ENCODE assay signal across 11 cellular contexts in genomic region chr2:237412646-237413292, GRCh38. TPM values are rescaled to one million over a fixed set of nuclear protein-coding genes. Genes with fewer than 3 reads are reported as not detected.
DNase-seq lines count a peak whose midpoint lies in the region; ATAC-seq and TF ChIP-seq lines count a peak whose summit lies in the region.
"Had no signal": no experiment of that assay in that cellular context is flagged by ENCODE, and none has a peak within 500 bp of the region (broad histone marks: within the 10 kb centered on the region; RNA-seq: fewer than 3 reads in every experiment).

No MANE protein-coding gene starts in this region.

- no peaks in the 10 kb centered on the region for H3K9me3 ChIP-seq in sigmoid colon

- peak overlapping the region; percentile 90 for H3K4me3 ChIP-seq in AG09309 (ENCODE audit: control insufficient read depth, low read depth, low read length)
- peak overlapping the region; percentile 74 for H3K4me3 ChIP-seq in brain microvascular endothelial cell (ENCODE audit: low read depth, low read length)
- peak overlapping the region; percentile 31 for H3K4me3 ChIP-seq in kidney epithelial cell (ENCODE audit: low read depth, low read length)
- peak overlapping the region; percentile 53 to 81 (median 74) for H3K4me3 ChIP-seq in sigmoid colon

- TF ChIP-seq CTCF in AG09309 (IDR thresholded peaks at IDR 0.05; ENCODE audit: control insufficient read depth, insufficient read depth, low read depth, low read length, missing control alignments) (no peak), brain microvascular endothelial cell (IDR thresholded peaks at IDR 0.05; ENCODE audit: low read depth, low read length, missing control alignments) (no peak), kidney epithelial cell (IDR thresholded peaks at IDR 0.05; ENCODE audit: insufficient read depth, low read length, poor library complexity, severe bottlenecking) (no peak), sigmoid colon (IDR thresholded peaks at IDR 0.05) (no peak)

- peaks cover 0 to 31% (median 17%) of the 10 kb centered on the region in 4 donors for H3K4me1 ChIP-seq in sigmoid colon

- H3K27ac ChIP-seq in brain microvascular endothelial cell (peak overlapping the region; percentile 87), sigmoid colon (peak overlapping the region; percentile 84 to 96 (median 94))

- TF ChIP-seq POLR2A in sigmoid colon (IDR thresholded peaks at IDR 0.05): no peak

- in situ Hi-C loops in brain microvascular endothelial cell (cut with HindIII; ENCODE audit: low pct_ligation_motif_present, low sequenced_read_pairs): no loop called here

- TF ChIP-seq EP300 in sigmoid colon (IDR thresholded peaks at IDR 0.05): no peak

- WGBS in sigmoid colon, 2 donors: 43 to 63% methylated on average over 14 of the region's 14 CpGs

- peaks cover 23% of the 10 kb centered on the region for H3K36me3 ChIP-seq in brain microvascular endothelial cell (replicated peaks)
- no peaks in the 10 kb centered on the region for H3K36me3 ChIP-seq in kidney epithelial cell (ENCODE audit: control insufficient read depth, insufficient read depth, low read length)
- no peaks in the 10 kb centered on the region for H3K36me3 ChIP-seq in sigmoid colon

- no peaks in the 10 kb centered on the region for H3K27me3 ChIP-seq in brain microvascular endothelial cell (replicated peaks)
- H3K27me3 ChIP-seq in kidney epithelial cell (ENCODE audit: control insufficient read depth, insufficient read depth, low read length): peaks cover 8% of the 10 kb centered on the region
- no peaks in the 10 kb centered on the region for H3K27me3 ChIP-seq in sigmoid colon

- DNase-seq in AG09309 (ENCODE audit: low read depth): no peak
- DNase-seq in brain microvascular endothelial cell: no peak
- DNase-seq in kidney epithelial cell (ENCODE audit: low read depth): no peak
- peak; percentile 81 for DNase-seq in sigmoid colon
- no peak for DNase-seq in A172 (ENCODE audit: low spot score)
- DNase-seq in stimulated activated naive CD4-positive, alpha-beta T cell treated with Interleukin-2 at 50 U/mL for 16 hours (lab: John Stamatoyannopoulos, UW): no peak
- no peak for DNase-seq in NCI-H446 (lab: John Stamatoyannopoulos, UW)
- DNase-seq: activated naive CD4-positive, alpha-beta T cell treated with anti-CD3 and anti-CD28 coated beads for 36 hours; effector CD4-positive, alpha-beta T cell had no signal

- ATAC-seq in GM21360 (IDR thresholded peaks at IDR 0.05; ENCODE audit: unreplicated experiment): no peak
- ATAC-seq: stimulated activated memory B cell treated with anti-CD40 and anti-IgM and Interleukin-4, amounts not matched to agents 10 μg/mL and 1 μg/mL and 100 μg/mL, for 72 hours had no signal

- intact Hi-C loops in sigmoid colon (cut with DNase I): no loop called here

RNA-seq across cellular contexts. Expression of gene COL6A3, which starts 1.2 kb away (rescaled TPM):
- total RNA-seq in kidney epithelial cell (81.9 and 124 TPM in 2 replicates), sigmoid colon (100 to 1,000 TPM; 233 to 715 (median 381) TPM)
- 10 to 100 TPM in 1 of 3 donors, 1 to 10 TPM in 2; 2.8 to 66.9 (median 9.0) TPM for polyA plus RNA-seq in sigmoid colon
- total RNA-seq in A172 (2014; rRNA removed; shearing (Covaris generic)): 2.5 and 4.8 TPM in 2 replicates

Comparison
In these comparisons a context has a peak if more than half of its experiments do, and no peak if none do; other contexts are left out.
1. H3K4me3 ChIP-seq: peak in every context shown above with its lines; median percentile 90 in AG09309; 74 in brain microvascular endothelial cell; 74 in sigmoid colon; 31 in kidney epithelial cell.
2. RNA of gene COL6A3, which starts 1.2 kb away (total RNA-seq): 233 to 715 TPM in sigmoid colon and 81.9 to 124 TPM in kidney epithelial cell; 2.5 to 4.8 TPM in A172; every median in the first group is over 10 times any median in the second.